Comparison of ENCODE assay signal across 17 cellular contexts in the genomic region with DNA sequence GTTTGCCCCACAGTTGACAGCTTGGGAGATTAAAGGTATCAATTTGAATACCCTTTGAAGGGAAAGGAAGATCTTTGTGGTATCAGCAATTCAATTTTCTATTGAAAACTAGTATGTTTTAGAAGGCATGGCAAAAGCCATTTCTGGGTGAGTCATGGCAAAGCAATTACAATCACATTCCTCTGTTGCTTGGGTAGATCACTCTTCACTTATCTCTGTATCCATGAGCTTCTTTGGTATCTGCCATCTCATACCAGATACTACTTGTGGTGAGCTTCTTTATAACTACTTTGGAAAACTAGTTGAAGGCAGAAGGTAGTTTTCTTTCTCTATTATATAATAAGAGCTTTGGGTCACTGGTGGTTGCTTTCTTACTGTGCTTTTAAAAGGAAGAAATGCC. TPM values are rescaled to one million over a fixed set of nuclear protein-coding genes. Genes with fewer than 3 reads are reported as not detected.
A peak's percentile ranks its signal among the peaks of the same experiment; 100 is the strongest.
DNase-seq lines count a peak whose midpoint lies in the region; ATAC-seq and TF ChIP-seq lines count a peak whose summit lies in the region.
"Had no signal": no experiment of that assay in that cellular context is flagged by ENCODE, and none has a peak within 500 bp of the region (broad histone marks: within the 10 kb centered on the region; RNA-seq: fewer than 3 reads in every experiment).

No MANE protein-coding gene starts in this region.

- ATAC-seq in left lung (no peak), HG03135 (IDR thresholded peaks at IDR 0.05; ENCODE audit: unreplicated experiment) (no peak)
- ATAC-seq: gastrocnemius medialis, GM23338 had no signal

- no peak overlapping the region for H3K27ac ChIP-seq in left lung
- H3K27ac ChIP-seq: coronary artery, gastrocnemius medialis had no signal

- H3K4me3 ChIP-seq in astrocyte of the spinal cord (ENCODE audit: low read depth, low read length) (no peak overlapping the region), left lung (no peak overlapping the region)
- H3K4me3 ChIP-seq: coronary artery, gastrocnemius medialis, GM23338 had no signal

- H3K36me3 ChIP-seq in left lung = no peaks in the 10 kb centered on the region
- H3K36me3 ChIP-seq: gastrocnemius medialis had no signal

- in situ Hi-C loops in ACHN (cut with HindIII; ENCODE audit: low pct_ligation_motif_present, low pct_unique_long_range_greater_than_20kb, low sequenced_read_pairs) (no loop called here), astrocyte of the spinal cord (cut with HindIII; ENCODE audit: low sequenced_read_pairs) (no loop called here)

- H3K9me3 ChIP-seq in left lung = peaks cover 0 to 2% of the 10 kb centered on the region in 2 donors
- H3K9me3 ChIP-seq: gastrocnemius medialis had no signal

- no peaks in the 10 kb centered on the region for H3K4me1 ChIP-seq in left lung
- H3K4me1 ChIP-seq: gastrocnemius medialis had no signal

- peak; percentile 45 for DNase-seq in ACHN
- DNase-seq in DMS53 treated with DMSO at 0.1 percent for 48 hours (lab: John Stamatoyannopoulos, UW; ENCODE audit: unreplicated experiment) = peak; percentile 36
- DNase-seq in astrocyte of the spinal cord (ENCODE audit: low read depth, low spot score) = peak; percentile 27
- DNase-seq in islet precursor cell = peak; percentile 50
- DNase-seq in left lung = no peak
- DNase-seq in NCI-H2171 (lab: John Stamatoyannopoulos, UW) = no peak
- no peak for DNase-seq in NCI-H1930 (lab: John Stamatoyannopoulos, UW)
- DNase-seq: activated CD4-positive, CD25-positive, alpha-beta regulatory T cell treated with anti-CD3 and anti-CD28 coated beads, Interleukin-2, amount 50 U/mL, for 72 hours; activated naive CD8-positive, alpha-beta T cell treated with anti-CD3 and anti-CD28 coated beads for 36 hours; gastrocnemius medialis; nucleus accumbens; RPMI8226 had no signal

- no peak for TF ChIP-seq CTCF in astrocyte of the spinal cord (IDR thresholded peaks at IDR 0.05; ENCODE audit: low read depth, low read length)
- no peak for TF ChIP-seq CTCF in left lung (IDR thresholded peaks at IDR 0.05)

- intact Hi-C loops in left lung (cut with DNase I) = no loop called here

- H3K27me3 ChIP-seq in left lung = no peaks in the 10 kb centered on the region
- H3K27me3 ChIP-seq: gastrocnemius medialis had no signal

RNA-seq across cellular contexts. Expression of a gene that starts 28.3 kb away (rescaled TPM):
- total RNA-seq in left lung = 10 to 100 TPM; 26.3 to 27.6 TPM
- total RNA-seq: activated naive CD8-positive, alpha-beta T cell treated with anti-CD3 and anti-CD28 coated beads for 36 hours; activated T-helper 1 cell treated with anti-CD3 and anti-CD28 coated beads, Interleukin-12 subunit alpha, Interleukin-12 subunit beta, Interleukin-2, Interleukin-4 antibody, amounts not matched to agents 30 ng/mL and 10 ng/mL and 1 ng/mL, durations not matched to agents 14 hours and 24 hours and 36 hours; LHCN-M2 had no signal

Comparison
In these comparisons a context has a peak if more than half of its experiments do, and no peak if none do; other contexts are left out.
1. DNase-seq: peak in ACHN (single experiment), DMS53 treated with DMSO at 0.1 percent for 48 hours (single experiment), astrocyte of the spinal cord (single experiment) and islet precursor cell (single experiment); none in left lung (0 of 2), NCI-H2171 (single experiment) and NCI-H1930 (0 of 2).